ENCODE assay signal across 1 cellular context in the genomic region with DNA sequence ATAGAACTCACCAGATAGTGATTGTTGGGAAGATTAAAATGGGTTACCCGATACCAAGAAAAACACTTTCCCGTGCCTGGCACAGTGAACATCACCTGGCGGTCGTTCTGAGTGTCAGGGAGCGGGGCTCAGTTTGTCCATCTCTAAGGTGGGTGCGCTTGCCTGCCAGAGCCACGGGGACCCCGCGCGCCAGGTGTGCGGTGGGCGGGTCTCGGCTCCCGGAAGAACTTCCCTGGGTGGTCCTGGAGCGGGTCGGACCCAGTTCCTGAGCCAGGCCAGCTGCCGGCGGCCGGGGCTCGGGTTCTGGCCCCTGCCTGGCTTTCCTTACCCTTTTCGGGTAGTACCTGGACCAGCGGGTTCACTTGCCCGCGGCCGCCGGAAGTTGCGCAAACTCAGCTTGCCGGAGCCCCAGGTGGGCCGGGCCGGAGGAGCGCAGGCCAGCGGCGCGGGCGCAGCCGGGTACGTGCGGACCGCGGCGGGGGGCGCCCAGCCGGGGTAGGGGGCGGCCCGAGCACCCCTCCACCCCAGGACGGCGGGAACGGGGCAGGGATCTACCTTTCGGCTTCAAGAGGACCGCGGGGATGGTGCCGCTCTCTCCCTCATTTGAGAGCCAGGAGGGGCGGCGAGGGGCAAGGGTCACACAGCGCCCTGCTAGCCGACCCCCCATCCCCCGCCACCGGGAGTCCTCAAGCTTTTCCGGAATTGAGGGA.
TF ChIP-seq lines count a peak whose summit lies in the region.

No MANE protein-coding gene starts in this region.

TF ChIP-seq in HepG2, 621 proteins besides CTCF, POLR2A, EP300 and RAD21 (continued from another document):
- TF ChIP-seq, protein P1, sequence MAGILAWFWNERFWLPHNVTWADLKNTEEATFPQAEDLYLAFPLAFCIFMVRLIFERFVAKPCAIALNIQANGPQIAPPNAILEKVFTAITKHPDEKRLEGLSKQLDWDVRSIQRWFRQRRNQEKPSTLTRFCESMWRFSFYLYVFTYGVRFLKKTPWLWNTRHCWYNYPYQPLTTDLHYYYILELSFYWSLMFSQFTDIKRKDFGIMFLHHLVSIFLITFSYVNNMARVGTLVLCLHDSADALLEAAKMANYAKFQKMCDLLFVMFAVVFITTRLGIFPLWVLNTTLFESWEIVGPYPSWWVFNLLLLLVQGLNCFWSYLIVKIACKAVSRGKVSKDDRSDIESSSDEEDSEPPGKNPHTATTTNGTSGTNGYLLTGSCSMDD (CRISPR knock-in tag; IDR thresholded peaks at IDR 0.05): 0 out of 2 replicates have a peak, but pooled peaks have one; percentile 68
- TF ChIP-seq MED13 (CRISPR knock-in tag; IDR thresholded peaks at IDR 0.05) (no peak), NR2C2 (CRISPR knock-in tag; IDR thresholded peaks at IDR 0.05; ENCODE audit: borderline replicate concordance) (no peak; the same call in 1 of the 2 replicates), STAT5B (CRISPR knock-in tag; IDR thresholded peaks at IDR 0.05) (no peak), ZBTB20 (CRISPR knock-in tag; IDR thresholded peaks at IDR 0.05; ENCODE audit: borderline replicate concordance, low read depth) (no peak), CHD4 (IDR thresholded peaks at IDR 0.05; ENCODE audit: borderline replicate concordance, low read length) (0 out of 2 replicates have a peak, but pooled peaks have one; percentile 38), TFAP4 (IDR thresholded peaks at IDR 0.05; ENCODE audit: borderline replicate concordance, low read depth) (peak; percentile 52; the same call in 1 of the 2 replicates), HNRNPK (IDR thresholded peaks at IDR 0.05; ENCODE audit: low read depth, low read length, poor library complexity, severe bottlenecking) (no peak), NCOA2 (CRISPR knock-in tag; IDR thresholded peaks at IDR 0.05) (no peak), ZNF616 (CRISPR knock-in tag; IDR thresholded peaks at IDR 0.05; ENCODE audit: low read depth) (0 out of 2 replicates have a peak, but pooled peaks have one; percentile 71), ZNF446 (CRISPR knock-in tag; IDR thresholded peaks at IDR 0.05) (0 out of 2 replicates have a peak, but pooled peaks have one; percentile 31), ZNF343 (CRISPR knock-in tag; IDR thresholded peaks at IDR 0.05) (0 out of 2 replicates have a peak, but pooled peaks have one; percentile 21), ZNF207 (IDR thresholded peaks at IDR 0.05; ENCODE audit: borderline replicate concordance) (no peak), SIN3A (IDR thresholded peaks at IDR 0.05; ENCODE audit: borderline replicate concordance, low read depth, low read length) (no peak), NR1H2 (CRISPR knock-in tag; IDR thresholded peaks at IDR 0.05; ENCODE audit: borderline replicate concordance, low read depth) (no peak), ZNF777 (CRISPR knock-in tag; IDR thresholded peaks at IDR 0.05) (no peak), SP4 (CRISPR knock-in tag; IDR thresholded peaks at IDR 0.05) (no peak), HES4 (CRISPR knock-in tag; IDR thresholded peaks at IDR 0.05; ENCODE audit: borderline replicate concordance) (peak; percentile 90; the same call in 1 of the 2 replicates), HNRNPL (IDR thresholded peaks at IDR 0.05; ENCODE audit: low read depth, low read length) (no peak), RXRA (CRISPR knock-in tag; IDR thresholded peaks at IDR 0.05) (no peak), USF2 (IDR thresholded peaks at IDR 0.05; ENCODE audit: low read depth, low read length) (no peak), USF2 (CRISPR knock-in tag; IDR thresholded peaks at IDR 0.05; ENCODE audit: borderline replicate concordance) (no peak), NFE2L1 (CRISPR knock-in tag; IDR thresholded peaks at IDR 0.05; ENCODE audit: borderline replicate concordance) (no peak), TBX3 (IDR thresholded peaks at IDR 0.05; ENCODE audit: borderline replicate concordance) (no peak), IRF2 (CRISPR knock-in tag; IDR thresholded peaks at IDR 0.05) (no peak), ZNF562 (CRISPR knock-in tag; IDR thresholded peaks at IDR 0.05; ENCODE audit: borderline replicate concordance) (no peak), ZNF720 (CRISPR knock-in tag; IDR thresholded peaks at IDR 0.05) (no peak), ZNF850 (CRISPR knock-in tag; conservative IDR thresholded peaks at IDR 0.05) (no peak), ZSCAN29 (CRISPR knock-in tag; conservative IDR thresholded peaks at IDR 0.05) (no peak), MIER3 (CRISPR knock-in tag; IDR thresholded peaks at IDR 0.05; ENCODE audit: borderline replicate concordance) (no peak), ZNF589 (CRISPR knock-in tag; conservative IDR thresholded peaks at IDR 0.05) (no peak), TCF7 (IDR thresholded peaks at IDR 0.05; ENCODE audit: low read depth) (no peak), ZEB1 (IDR thresholded peaks at IDR 0.05; ENCODE audit: insufficient replicate concordance, low read depth) (no peak), ZNF44 (CRISPR knock-in tag; IDR thresholded peaks at IDR 0.05) (no peak), ZHX1 (CRISPR knock-in tag; IDR thresholded peaks at IDR 0.05; ENCODE audit: low read depth) (0 out of 2 replicates have a peak, but pooled peaks have one; percentile 60), ZNF746 (CRISPR knock-in tag; IDR thresholded peaks at IDR 0.05) (no peak), JARID2 (CRISPR knock-in tag; IDR thresholded peaks at IDR 0.05; ENCODE audit: insufficient replicate concordance) (no peak), ZNF136 (CRISPR knock-in tag; IDR thresholded peaks at IDR 0.05; ENCODE audit: low read depth) (no peak), SRSF4 (IDR thresholded peaks at IDR 0.05; ENCODE audit: low read depth, low read length, poor library complexity, severe bottlenecking) (no peak), TAF1 (CRISPR knock-in tag; IDR thresholded peaks at IDR 0.05) (no peak), ZNF484 (CRISPR knock-in tag; IDR thresholded peaks at IDR 0.05; ENCODE audit: borderline replicate concordance, low read depth) (no peak), ADNP (CRISPR knock-in tag; IDR thresholded peaks at IDR 0.05) (peak; percentile 93), ZNF564 (CRISPR knock-in tag; IDR thresholded peaks at IDR 0.05) (no peak), ERF (CRISPR knock-in tag; IDR thresholded peaks at IDR 0.05) (no peak), SP2 (CRISPR knock-in tag; IDR thresholded peaks at IDR 0.05) (no peak), ZNF335 (CRISPR knock-in tag; IDR thresholded peaks at IDR 0.05) (no peak), ZFP41 (CRISPR knock-in tag; IDR thresholded peaks at IDR 0.05; ENCODE audit: borderline replicate concordance) (no peak), GPN1 (CRISPR knock-in tag; IDR thresholded peaks at IDR 0.05; ENCODE audit: borderline replicate concordance) (no peak)
- TF ChIP-seq, protein P2, sequence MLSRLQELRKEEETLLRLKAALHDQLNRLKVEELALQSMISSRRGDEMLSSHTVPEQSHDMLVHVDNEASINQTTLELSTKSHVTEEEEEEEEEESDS (CRISPR knock-in tag; IDR thresholded peaks at IDR 0.05; ENCODE audit: borderline replicate concordance): no peak
- TF ChIP-seq, protein P3, sequence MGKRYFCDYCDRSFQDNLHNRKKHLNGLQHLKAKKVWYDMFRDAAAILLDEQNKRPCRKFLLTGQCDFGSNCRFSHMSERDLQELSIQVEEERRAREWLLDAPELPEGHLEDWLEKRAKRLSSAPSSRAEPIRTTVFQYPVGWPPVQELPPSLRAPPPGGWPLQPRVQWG (CRISPR knock-in tag; IDR thresholded peaks at IDR 0.05; ENCODE audit: borderline replicate concordance, low read depth): no peak
- TF ChIP-seq, protein P4, sequence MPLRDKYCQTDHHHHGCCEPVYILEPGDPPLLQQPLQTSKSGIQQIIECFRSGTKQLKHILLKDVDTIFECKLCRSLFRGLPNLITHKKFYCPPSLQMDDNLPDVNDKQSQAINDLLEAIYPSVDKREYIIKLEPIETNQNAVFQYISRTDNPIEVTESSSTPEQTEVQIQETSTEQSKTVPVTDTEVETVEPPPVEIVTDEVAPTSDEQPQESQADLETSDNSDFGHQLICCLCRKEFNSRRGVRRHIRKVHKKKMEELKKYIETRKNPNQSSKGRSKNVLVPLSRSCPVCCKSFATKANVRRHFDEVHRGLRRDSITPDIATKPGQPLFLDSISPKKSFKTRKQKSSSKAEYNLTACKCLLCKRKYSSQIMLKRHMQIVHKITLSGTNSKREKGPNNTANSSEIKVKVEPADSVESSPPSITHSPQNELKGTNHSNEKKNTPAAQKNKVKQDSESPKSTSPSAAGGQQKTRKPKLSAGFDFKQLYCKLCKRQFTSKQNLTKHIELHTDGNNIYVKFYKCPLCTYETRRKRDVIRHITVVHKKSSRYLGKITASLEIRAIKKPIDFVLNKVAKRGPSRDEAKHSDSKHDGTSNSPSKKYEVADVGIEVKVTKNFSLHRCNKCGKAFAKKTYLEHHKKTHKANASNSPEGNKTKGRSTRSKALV (CRISPR knock-in tag; IDR thresholded peaks at IDR 0.05): no peak; the same call in 1 of the 2 replicates
- TF ChIP-seq, protein P5, sequence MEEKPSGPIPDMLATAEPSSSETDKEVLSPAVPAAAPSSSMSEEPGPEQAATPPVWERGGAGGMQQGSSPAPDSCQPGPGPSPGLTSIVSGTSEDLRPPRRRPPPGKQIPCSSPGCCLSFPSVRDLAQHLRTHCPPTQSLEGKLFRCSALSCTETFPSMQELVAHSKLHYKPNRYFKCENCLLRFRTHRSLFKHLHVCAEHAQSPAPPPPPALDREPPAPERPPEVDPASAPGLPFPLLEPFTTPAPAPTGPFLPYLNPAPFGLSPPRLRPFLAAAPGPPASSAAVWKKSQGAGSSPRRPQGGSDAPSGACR (CRISPR knock-in tag; IDR thresholded peaks at IDR 0.05): no peak
- TF ChIP-seq, protein P6, sequence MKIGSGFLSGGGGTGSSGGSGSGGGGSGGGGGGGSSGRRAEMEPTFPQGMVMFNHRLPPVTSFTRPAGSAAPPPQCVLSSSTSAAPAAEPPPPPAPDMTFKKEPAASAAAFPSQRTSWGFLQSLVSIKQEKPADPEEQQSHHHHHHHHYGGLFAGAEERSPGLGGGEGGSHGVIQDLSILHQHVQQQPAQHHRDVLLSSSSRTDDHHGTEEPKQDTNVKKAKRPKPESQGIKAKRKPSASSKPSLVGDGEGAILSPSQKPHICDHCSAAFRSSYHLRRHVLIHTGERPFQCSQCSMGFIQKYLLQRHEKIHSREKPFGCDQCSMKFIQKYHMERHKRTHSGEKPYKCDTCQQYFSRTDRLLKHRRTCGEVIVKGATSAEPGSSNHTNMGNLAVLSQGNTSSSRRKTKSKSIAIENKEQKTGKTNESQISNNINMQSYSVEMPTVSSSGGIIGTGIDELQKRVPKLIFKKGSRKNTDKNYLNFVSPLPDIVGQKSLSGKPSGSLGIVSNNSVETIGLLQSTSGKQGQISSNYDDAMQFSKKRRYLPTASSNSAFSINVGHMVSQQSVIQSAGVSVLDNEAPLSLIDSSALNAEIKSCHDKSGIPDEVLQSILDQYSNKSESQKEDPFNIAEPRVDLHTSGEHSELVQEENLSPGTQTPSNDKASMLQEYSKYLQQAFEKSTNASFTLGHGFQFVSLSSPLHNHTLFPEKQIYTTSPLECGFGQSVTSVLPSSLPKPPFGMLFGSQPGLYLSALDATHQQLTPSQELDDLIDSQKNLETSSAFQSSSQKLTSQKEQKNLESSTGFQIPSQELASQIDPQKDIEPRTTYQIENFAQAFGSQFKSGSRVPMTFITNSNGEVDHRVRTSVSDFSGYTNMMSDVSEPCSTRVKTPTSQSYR (CRISPR knock-in tag; IDR thresholded peaks at IDR 0.05; ENCODE audit: borderline replicate concordance): no peak
TF ChIP-seq in HepG2: peak in this region for 116.
